In the genomic region with DNA sequence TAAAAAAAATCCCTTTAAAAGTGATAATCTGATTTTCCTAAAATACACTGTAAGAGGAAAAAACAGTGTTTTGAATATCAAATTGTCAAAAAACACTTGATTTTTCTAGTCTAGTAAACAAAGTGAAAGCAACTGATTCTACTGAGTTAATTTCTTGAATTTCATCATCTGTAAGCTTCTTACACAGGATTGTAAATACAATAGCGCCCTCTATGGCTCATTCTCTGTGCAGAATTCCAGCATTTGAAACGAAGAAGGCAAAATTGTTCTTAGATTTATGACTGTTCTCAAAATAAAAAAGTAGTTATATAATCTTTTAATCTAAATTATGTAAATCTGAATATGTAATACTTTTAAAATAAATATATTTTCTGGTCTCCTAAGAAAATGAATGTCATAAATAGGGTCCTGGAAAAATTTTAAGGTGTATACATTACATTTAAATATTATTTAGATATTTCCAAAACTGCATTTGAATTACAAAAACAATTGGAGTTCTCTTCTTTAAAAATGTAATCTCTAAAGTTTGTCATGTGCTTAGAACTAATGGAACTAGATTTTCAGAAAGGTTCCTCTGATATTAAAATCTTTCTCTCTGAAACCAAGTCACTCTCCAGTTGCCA, we compare ENCODE assay signal across 8 cellular contexts.
DNase-seq lines count a peak whose midpoint lies in the region; ATAC-seq, FAIRE-seq and TF ChIP-seq lines count a peak whose summit lies in the region.

No MANE protein-coding gene starts in this region.

- FAIRE-seq in TTC549 (lab: Jason Lieb, UNC) (peak; percentile 60), small intestine (lab: Jason Lieb, UNC) (peak; percentile 95)

- peaks cover 8% of the 10 kb centered on the region for H3K27me3 ChIP-seq in gastroesophageal sphincter
- H3K27me3 ChIP-seq in small intestine (ENCODE audit: control insufficient read depth in 2 of 2, insufficient read depth in 2 of 2, low read length in 2 of 2), result no peaks in the 10 kb centered on the region

- H3K4me3 ChIP-seq in gastroesophageal sphincter (no peak overlapping the region), small intestine (ENCODE audit: low read depth in 1 of 2, low read length in 2 of 2) (no peak overlapping the region)

- TF ChIP-seq CTCF in gastroesophageal sphincter (IDR thresholded peaks at IDR 0.05), result peak; percentile 42 to 74 (median 70)

- H3K4me1 ChIP-seq in gastroesophageal sphincter (no peaks in the 10 kb centered on the region), small intestine (ENCODE audit: control insufficient read depth in 2 of 2, insufficient read depth in 1 of 2, low read depth in 1 of 2, low read length in 1 of 2) (no peaks in the 10 kb centered on the region)

- H3K36me3 ChIP-seq in gastroesophageal sphincter (no peaks in the 10 kb centered on the region), small intestine (ENCODE audit: control insufficient read depth in 2 of 2, insufficient read depth in 2 of 2, low read length in 2 of 2) (no peaks in the 10 kb centered on the region)

- peaks cover 0 to 6% (median 0%) of the 10 kb centered on the region in 3 donors for H3K9me3 ChIP-seq in gastroesophageal sphincter
- no peaks in the 10 kb centered on the region for H3K9me3 ChIP-seq in small intestine (ENCODE audit: control insufficient read depth, low read depth)

- WGBS in gastroesophageal sphincter (ENCODE audit: low coverage in 1 of 2), 2 donors, result 0% methylated on average over 2 of the region's 2 CpGs
- 0 to 1% (median 0%) methylated on average over 2 of the region's 2 CpGs for WGBS in small intestine, 3 donors

- TF ChIP-seq POLR2A in gastroesophageal sphincter (IDR thresholded peaks at IDR 0.05), result no peak

- ATAC-seq in HG02678 (IDR thresholded peaks at IDR 0.05; ENCODE audit: unreplicated experiment) (peak; percentile 54), gastroesophageal sphincter (no peak), GM21447 (IDR thresholded peaks at IDR 0.05; ENCODE audit: unreplicated experiment) (no peak)
- no peak for ATAC-seq in activated CD4-positive, CD25-positive, alpha-beta regulatory T cell treated with anti-CD3 and anti-CD28 coated beads, Interleukin-2, amount 50 U/mL, for 24 hours

- TF ChIP-seq EP300 in gastroesophageal sphincter (IDR thresholded peaks at IDR 0.05), result no peak

- no peak overlapping the region for H3K27ac ChIP-seq in gastroesophageal sphincter
- H3K27ac ChIP-seq in small intestine (ENCODE audit: low read depth in 1 of 2, low read length in 1 of 2), result no peak overlapping the region

- DNase-seq in GF-D8 (lab: John Stamatoyannopoulos, UW), result peak; percentile 47
- peak; percentile 62 for DNase-seq in NCI-H2029 treated with DMSO at 0.1 percent for 48 hours (lab: John Stamatoyannopoulos, UW)
- DNase-seq in small intestine, result peak; percentile 47
